ENCODE assay signal across 8 cellular contexts in genomic region chr19:49850221-49850486, GRCh38. TPM values are rescaled to one million over a fixed set of nuclear protein-coding genes. Genes with fewer than 3 reads are reported as not detected.
A peak's percentile ranks its signal among the peaks of the same experiment; 100 is the strongest.
DNase-seq lines count a peak whose midpoint lies in the region; ATAC-seq and TF ChIP-seq lines count a peak whose summit lies in the region.

No MANE protein-coding gene starts in this region.

- ATAC-seq in GM19455 (IDR thresholded peaks at IDR 0.05; ENCODE audit: unreplicated experiment), result peak; percentile 8
- ATAC-seq in T-cell (replicated peaks in 1 of 4), result no peak
- no peak for ATAC-seq in HG03460 (IDR thresholded peaks at IDR 0.05; ENCODE audit: unreplicated experiment)
- ATAC-seq in GM21529 (IDR thresholded peaks at IDR 0.05; ENCODE audit: unreplicated experiment), result no peak

- H3K4me3 Mint-ChIP-seq in T-cell, result peak overlapping the region; percentile 86 to 91 (median 88)

- POLR2A ChIA-PET in T-cell (lab: Charles Lee), result interaction anchor here (1.0 to 1.3 kb wide), 3 partner anchors 19 to 32 kb away, joined by 3 to 6 read pairs (median 4); partner anchors contain the start of gene MED25 (in 1 of the 2)

- H3K9me3 Mint-ChIP-seq in T-cell, result peaks cover 0 to 5% (median 5%) of the 10 kb centered on the region in 3 donors

- peak overlapping the region; percentile 91 to 96 for H3K27ac Mint-ChIP-seq in T-cell

- H3K36me3 Mint-ChIP-seq in T-cell, result peaks cover 4% of the 10 kb centered on the region

- no peaks in the 10 kb centered on the region for H3K27me3 Mint-ChIP-seq in T-cell

- DNase-seq in T-cell (no peak), foreskin fibroblast (no peak), skeletal muscle cell (ENCODE audit: low read depth) (no peak), NCI-H524 (lab: John Stamatoyannopoulos, UW) (no peak), NCI-H345 treated with DMSO at 0.1 percent for 48 hours (lab: John Stamatoyannopoulos, UW; ENCODE audit: unreplicated experiment) (no peak)

- H3K4me1 Mint-ChIP-seq in T-cell, result peaks cover 32 to 44% (median 40%) of the 10 kb centered on the region in 3 donors

- H3K4me3 ChIP-seq in foreskin fibroblast (ENCODE audit: low read depth in 1 of 2, low read length in 2 of 2) (peak overlapping the region; percentile 92 to 94), skeletal muscle cell (ENCODE audit: low read depth, low read length) (peak overlapping the region; percentile 77)

- TF ChIP-seq CTCF in foreskin fibroblast (IDR thresholded peaks at IDR 0.05; ENCODE audit: low read depth, low read length), result no peak

- CTCF ChIA-PET in T-cell (lab: Charles Lee), result interaction anchor here in 1 of 2 donors (0.6 to 1.1 kb wide), 4 partner anchors 19 to 857 kb away, joined by 3 to 4 read pairs (median 4); partner anchors contain the start of genes FUZ, GYS1 and RUVBL2

RNA-seq across cellular contexts. Expression of gene PTOV1, which starts 0.8 kb away (rescaled TPM):
- total RNA-seq in T-cell, result 100 to 1,000 TPM; 149 to 165 (median 156) TPM

RNA-seq across cellular contexts. Expression of gene PNKP, which starts 17.2 kb away (rescaled TPM):
- total RNA-seq in T-cell, result 100 to 1,000 TPM; 129 to 209 (median 193) TPM

RNA-seq across cellular contexts. Expression of gene AKT1S1, which starts 27.0 kb away (rescaled TPM):
- 10 to 100 TPM; 13.3 to 24.9 (median 21.4) TPM for total RNA-seq in T-cell

RNA-seq across cellular contexts. Expression of gene TBC1D17, which starts 27.3 kb away (rescaled TPM):
- total RNA-seq in T-cell, result 100 to 1,000 TPM in 1 of 5 donors, 10 to 100 TPM in 4; 46.5 to 102 (median 88.6) TPM

RNA-seq across cellular contexts. Expression of gene MED25, which starts 32.1 kb away (rescaled TPM):
- 10 to 100 TPM; 46.0 to 64.1 (median 57.6) TPM for total RNA-seq in T-cell
